19 cellular contexts compared by ENCODE assay signal in genomic region chr13:29270536-29271045, GRCh38.
"Had no signal": no experiment of that assay in that cellular context is flagged by ENCODE, and none has a peak within 500 bp of the region (broad histone marks: within the 10 kb centered on the region; RNA-seq: fewer than 3 reads in every experiment).

No MANE protein-coding gene starts in this region.

- H3K36me3 ChIP-seq: esophagus muscularis mucosa, gastrocnemius medialis, heart right ventricle, spleen, stomach had no signal

- H3K4me1 ChIP-seq: esophagus muscularis mucosa, gastrocnemius medialis, heart right ventricle, spleen, stomach had no signal

- H3K27ac ChIP-seq: epithelial cell of prostate, esophagus muscularis mucosa, gastrocnemius medialis, heart right ventricle, spleen, stomach had no signal

- H3K27me3 ChIP-seq: esophagus muscularis mucosa, gastrocnemius medialis, heart right ventricle, spleen, stomach had no signal

- H3K4me3 ChIP-seq: esophagus muscularis mucosa, gastrocnemius medialis, heart right ventricle, spleen, stomach had no signal

- H3K27ac Mint-ChIP-seq: dendritic cell treated with granulocyte-macrophage colony-stimulating factor and Interleukin-4, amounts not matched to agents 40 ng/mL and 50 ng/mL, for 4 days; effector memory CD8-positive, alpha-beta T cell; naive B cell; nephron had no signal

- DNase-seq: effector memory CD8-positive, alpha-beta T cell; gastrocnemius medialis; heart right ventricle; hypothalamus; kidney glomerular epithelial cell; mesendoderm; naive B cell; spleen; stimulated activated CD4-positive, alpha-beta T cell treated with anti-CD3 and anti-CD28 coated beads, Interleukin-15, amount 100 ng/mL, for 24 hours; stimulated activated CD4-positive, alpha-beta T cell treated with anti-CD3 and anti-CD28 coated beads, Interleukin-1b, Interleukin-23, amount 100 ng/mL, for 48 hours; stimulated activated CD4-positive, alpha-beta T cell treated with anti-CD3 and anti-CD28 coated beads, Interleukin-4, amount 100 ng/mL, for 24 hours; stimulated activated naive CD4-positive, alpha-beta T cell; stomach; trophoblast cell had no signal

- H3K9me3 Mint-ChIP-seq: dendritic cell treated with granulocyte-macrophage colony-stimulating factor and Interleukin-4, amounts not matched to agents 40 ng/mL and 50 ng/mL, for 4 days; effector memory CD8-positive, alpha-beta T cell had no signal

- ATAC-seq: effector memory CD8-positive, alpha-beta T cell; gastrocnemius medialis; heart right ventricle; sciatic nerve had no signal

- H3K36me3 Mint-ChIP-seq: naive B cell had no signal

- H3K4me1 Mint-ChIP-seq: naive B cell had no signal

- H3K9me3 ChIP-seq: esophagus muscularis mucosa, gastrocnemius medialis had no signal

- H3K4me3 Mint-ChIP-seq: dendritic cell treated with granulocyte-macrophage colony-stimulating factor and Interleukin-4, amounts not matched to agents 40 ng/mL and 50 ng/mL, for 4 days; effector memory CD8-positive, alpha-beta T cell; naive B cell; nephron had no signal
